Comparison of ENCODE assay signal across 7 cellular contexts in the genomic region with DNA sequence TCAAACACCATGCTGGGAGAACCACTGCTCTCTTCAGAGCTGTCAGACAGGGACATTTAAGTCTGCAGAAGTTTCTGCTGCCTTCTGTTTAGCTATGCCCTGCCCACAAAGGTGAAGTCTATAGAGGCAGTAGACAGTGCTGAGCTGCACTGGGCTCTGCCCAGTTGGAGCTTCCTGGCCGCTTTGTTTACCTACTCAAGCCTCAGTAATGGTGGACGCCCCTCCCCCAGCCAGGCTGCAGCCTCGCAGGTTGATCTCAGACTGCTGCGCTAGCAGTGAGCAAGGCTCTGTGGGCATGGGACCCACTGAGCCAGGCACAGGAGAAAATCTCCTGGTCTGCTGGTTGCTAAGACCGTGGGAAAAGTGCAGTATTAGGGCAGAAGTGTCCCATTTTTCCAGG. TPM values are rescaled to one million over a fixed set of nuclear protein-coding genes. Genes with fewer than 3 reads are reported as not detected.
DNase-seq lines count a peak whose midpoint lies in the region; ATAC-seq and TF ChIP-seq lines count a peak whose summit lies in the region.
"Not testable (repeated sequence)": the region's sequence is repeated elsewhere in the genome, so short reads cannot be mapped to it uniquely, and the experiment has no call there.

No MANE protein-coding gene starts in this region.

- not testable (repeated sequence) for TF ChIP-seq CTCF in GM23338 (conservative IDR thresholded peaks at IDR 0.05; ENCODE audit: low read depth in 2 of 2); endodermal cell (conservative IDR thresholded peaks at IDR 0.05); neural progenitor cell (IDR thresholded peaks at IDR 0.05)

- H3K79me2 ChIP-seq in GM23338 (replicated peaks; ENCODE audit: insufficient read depth) (peaks cover 35% of the 10 kb centered on the region), neural progenitor cell (ENCODE audit: low read depth) (peaks cover 71% of the 10 kb centered on the region)

- H3K27ac Mint-ChIP-seq in GM23338: peak overlapping the region; percentile 31; the same call in 1 of the 2 replicates
- not testable (repeated sequence) for H3K27ac Mint-ChIP-seq in endodermal cell, neural progenitor cell

- H3K36me3 ChIP-seq in GM23338 (ENCODE audit: insufficient read depth); endodermal cell (ENCODE audit: control insufficient read depth, insufficient read depth, low read length); neural progenitor cell: not testable (repeated sequence)

- not testable (repeated sequence) for H3F3A ChIP-seq in GM23338 (replicated peaks; ENCODE audit: low read depth)
- H3F3A ChIP-seq in neural progenitor cell (ENCODE audit: low read depth): peaks cover 17% of the 10 kb centered on the region

- H3K27ac ChIP-seq in GM23338 (ENCODE audit: low read depth); endodermal cell (ENCODE audit: low read depth, low read length); neural progenitor cell: not testable (repeated sequence)

- 83 to 100% methylated on average over 1 to 5 of the region's 5 CpGs for WGBS in endodermal cell (ENCODE audit: insufficient coverage in 1 of 2, insufficient read length in 1 of 2), 2 experiments

- not testable (repeated sequence) for H3K27me3 Mint-ChIP-seq in GM23338 (ENCODE audit: insufficient read depth, low read depth, poor library complexity); endodermal cell (ENCODE audit: insufficient read depth); neural progenitor cell (ENCODE audit: insufficient read depth, low read depth)

- not testable (repeated sequence) for H3K9me2 ChIP-seq in GM23338 (ENCODE audit: insufficient read depth)

- H3K9ac ChIP-seq in endodermal cell (ENCODE audit: extremely low read depth, low read length, poor library complexity, severe bottlenecking); neural progenitor cell: not testable (repeated sequence)

- H3K4me1 Mint-ChIP-seq in GM23338: peaks cover 26% of the 10 kb centered on the region
- peaks cover 26% of the 10 kb centered on the region for H3K4me1 Mint-ChIP-seq in endodermal cell
- peaks cover 11% of the 10 kb centered on the region for H3K4me1 Mint-ChIP-seq in neural progenitor cell

- H2AFZ ChIP-seq in GM23338; neural progenitor cell (replicated peaks): not testable (repeated sequence)

- ATAC-seq in GM23338: peak; percentile 84

- not testable (repeated sequence) for H3K4me3 ChIP-seq in GM23338; endodermal cell (ENCODE audit: low read length); neural progenitor cell

- H3K4me2 ChIP-seq in GM23338: peak overlapping the region; percentile 60
- peak overlapping the region; percentile 56 for H3K4me2 ChIP-seq in neural progenitor cell

- DNase-seq in DMS153 (lab: John Stamatoyannopoulos, UW) (peak; percentile 24), GM23338 (ENCODE audit: low spot score) (peak; percentile 42), NCI-H2029 treated with DMSO at 0.1 percent for 48 hours (lab: John Stamatoyannopoulos, UW) (peak; percentile 36), NCI-H510A (lab: John Stamatoyannopoulos, UW) (peak; percentile 7), NCI-H774 (lab: John Stamatoyannopoulos, UW) (peak; percentile 41), endodermal cell (peak; percentile 61), neural progenitor cell (ENCODE audit: low spot score) (peak; percentile 27)

- H3K9me3 ChIP-seq in endodermal cell (ENCODE audit: control insufficient read depth, low read length); neural progenitor cell (ENCODE audit: low read depth): not testable (repeated sequence)

- H3K27me3 ChIP-seq in GM23338 (ENCODE audit: insufficient read depth); endodermal cell (ENCODE audit: control insufficient read depth, insufficient read depth, low read length, poor library complexity, severe bottlenecking); neural progenitor cell: not testable (repeated sequence)

- H3K4me3 Mint-ChIP-seq in GM23338, endodermal cell, neural progenitor cell: not testable (repeated sequence)

- H3K4me1 ChIP-seq in GM23338 (ENCODE audit: insufficient read depth) (peaks cover 19% of the 10 kb centered on the region), neural progenitor cell (peaks cover 30% of the 10 kb centered on the region)
- not testable (repeated sequence) for H3K4me1 ChIP-seq in endodermal cell (ENCODE audit: control insufficient read depth, insufficient read depth, low read length)

- peaks cover 23% of the 10 kb centered on the region; the same call in 2 of the 3 replicates for H3K36me3 Mint-ChIP-seq in GM23338 (ENCODE audit: low read depth)
- H3K36me3 Mint-ChIP-seq in endodermal cell (ENCODE audit: low read depth): peaks cover 22% of the 10 kb centered on the region
- H3K36me3 Mint-ChIP-seq in neural progenitor cell: peaks cover 17% of the 10 kb centered on the region

- H3K9me3 Mint-ChIP-seq in GM23338: peaks cover 18% of the 10 kb centered on the region; the same call in 2 of the 3 replicates
- H3K9me3 Mint-ChIP-seq in endodermal cell: not testable (repeated sequence)
- H3K9me3 Mint-ChIP-seq in neural progenitor cell: peaks cover 12% of the 10 kb centered on the region

- H4K20me1 ChIP-seq in GM23338 (replicated peaks; ENCODE audit: insufficient read depth): not testable (repeated sequence)
- peaks cover 17% of the 10 kb centered on the region for H4K20me1 ChIP-seq in neural progenitor cell (ENCODE audit: low read depth)

RNA-seq across cellular contexts. Expression of a gene that starts 24.2 kb away (rescaled TPM):
- total RNA-seq in GM23338 (2014; rRNA removed; shearing (Covaris generic)): 13.1 and 26.1 TPM in 2 replicates
- polyA plus RNA-seq in GM23338 (2016; fragmentation: Nextera tagmentation; extraction: Ambion mirVana): 6.9 and 8.3 TPM in 2 replicates
- total RNA-seq in endodermal cell (10 to 100 TPM; 19.2 to 28.1 TPM), neural progenitor cell (ENCODE audit: low replicate concordance) (14.0 and 23.5 TPM in 2 replicates)
- 8.8 TPM for polyA plus RNA-seq in endodermal cell (2013, experiment 1 of 2)
- 10.2 TPM for polyA plus RNA-seq in endodermal cell (2013, experiment 2 of 2)

Comparison
In these comparisons a context has a peak if more than half of its experiments do, and no peak if none do; other contexts are left out.
1. DNase-seq: peak in every context shown above with its lines; median percentile 61 in endodermal cell; 42 in GM23338; 41 in NCI-H774; 36 in NCI-H2029 treated with DMSO at 0.1 percent for 48 hours; 27 in neural progenitor cell; 24 in DMS153; 7 in NCI-H510A.